In genomic region chr3:158845748-158846350, GRCh38 we compare ENCODE assay signal across 9 cellular contexts. TPM values are rescaled to one million over a fixed set of nuclear protein-coding genes. Genes with fewer than 3 reads are reported as not detected.
DNase-seq lines count a peak whose midpoint lies in the region; ATAC-seq and TF ChIP-seq lines count a peak whose summit lies in the region.
"Had no signal": no experiment of that assay in that cellular context is flagged by ENCODE, and none has a peak within 500 bp of the region (broad histone marks: within the 10 kb centered on the region; RNA-seq: fewer than 3 reads in every experiment).

No MANE protein-coding gene starts in this region.

- ATAC-seq in GM18858 (IDR thresholded peaks at IDR 0.05; ENCODE audit: unreplicated experiment) = peak; percentile 41
- ATAC-seq in HG03354 (IDR thresholded peaks at IDR 0.05; ENCODE audit: poor library complexity, severe bottlenecking, unreplicated experiment) = peak; percentile 53

- peaks cover 0 to 2% of the 10 kb centered on the region in 2 donors for H3K27me3 Mint-ChIP-seq in CD8-positive, alpha-beta memory T cell

- TF ChIP-seq EP300 in stomach (IDR thresholded peaks at IDR 0.05) = no peak

- POLR2A ChIA-PET in CD8-positive, alpha-beta memory T cell (lab: Charles Lee) = no interaction called here

- DNase-seq in CD8-positive, alpha-beta memory T cell = peak in 3 of 5 donors; percentile 24 to 54 (median 44)
- DNase-seq in NCI-H748 (lab: John Stamatoyannopoulos, UW; ENCODE audit: unreplicated experiment) = peak; percentile 40
- peak; percentile 22 for DNase-seq in activated naive CD4-positive, alpha-beta T cell treated with anti-CD3 and anti-CD28 coated beads, Interleukin-2, amount 50 U/mL, for 16 hours
- peak; percentile 31 for DNase-seq in iPS DF 6.9 (ENCODE audit: low read depth, low spot score)
- DNase-seq in stomach = no peak
- DNase-seq in ureter (ENCODE audit: low spot score) = no peak

- H3K27me3 ChIP-seq in CD8-positive, alpha-beta memory T cell (ENCODE audit: insufficient read depth, low read length, poor library complexity, severe bottlenecking) = no peaks in the 10 kb centered on the region
- H3K27me3 ChIP-seq in iPS DF 6.9 (ENCODE audit: control insufficient read depth, insufficient read depth, low read length) (no peaks in the 10 kb centered on the region), stomach (no peaks in the 10 kb centered on the region)

- no peaks in the 10 kb centered on the region for H3K4me1 ChIP-seq in CD8-positive, alpha-beta memory T cell (ENCODE audit: insufficient read depth, low read length)
- H3K4me1 ChIP-seq in iPS DF 6.9 (ENCODE audit: control insufficient read depth, insufficient read depth, low read length) (no peaks in the 10 kb centered on the region), stomach (peaks cover 0 to 5% (median 0%) of the 10 kb centered on the region in 4 donors)

- no peak overlapping the region for H3K4me3 ChIP-seq in CD8-positive, alpha-beta memory T cell (ENCODE audit: low read length)
- no peak overlapping the region for H3K4me3 ChIP-seq in iPS DF 6.9 (ENCODE audit: low read length)
- H3K4me3 ChIP-seq in stomach = no peak overlapping the region
- H3K4me3 ChIP-seq: skin epidermis had no signal

- CTCF ChIA-PET in CD8-positive, alpha-beta memory T cell (lab: Charles Lee) = interaction anchor here (1.1 to 2.2 kb wide), 3 partner anchors 10 to 415 kb away, joined by 4 to 16 read pairs (median 5); no protein-coding TSS in a partner anchor

- intact Hi-C loops in stomach (cut with DNase I; ENCODE audit: low total_unique reads) = loop anchor here (5.0 kb wide), 1 partner anchor 411 kb away; no protein-coding TSS in a partner anchor

- TF ChIP-seq CTCF in stomach (IDR thresholded peaks at IDR 0.05) = peak in 5 of 7 experiments; percentile 45 to 64 (median 58)

- H3K9me3 Mint-ChIP-seq in CD8-positive, alpha-beta memory T cell = no peaks in the 10 kb centered on the region

- no peak overlapping the region for H3K27ac ChIP-seq in CD8-positive, alpha-beta memory T cell (ENCODE audit: low read depth, low read length)
- no peak overlapping the region for H3K27ac ChIP-seq in iPS DF 6.9 (ENCODE audit: low read length)
- H3K27ac ChIP-seq in stomach = no peak overlapping the region
- H3K27ac ChIP-seq: skin epidermis had no signal

- H3K36me3 Mint-ChIP-seq in CD8-positive, alpha-beta memory T cell = no peaks in the 10 kb centered on the region

- TF ChIP-seq POLR2A in stomach (IDR thresholded peaks at IDR 0.05) = no peak

- no CpG with 5 or more reads among the region's 5 CpGs for WGBS in iPS DF 6.9 (ENCODE audit: insufficient coverage, insufficient read length)
- WGBS in stomach, 5 donors = 13 to 21% (median 15%) methylated on average over 5 of the region's 5 CpGs

- H3K4me1 Mint-ChIP-seq in CD8-positive, alpha-beta memory T cell = peaks cover 1 to 5% (median 5%) of the 10 kb centered on the region in 3 donors

- H3K9me3 ChIP-seq in CD8-positive, alpha-beta memory T cell (ENCODE audit: low read length) = no peaks in the 10 kb centered on the region
- H3K9me3 ChIP-seq in iPS DF 6.9 (ENCODE audit: control insufficient read depth, insufficient read depth, low read length) (no peaks in the 10 kb centered on the region), stomach (no peaks in the 10 kb centered on the region)

- no peak overlapping the region for H3K27ac Mint-ChIP-seq in CD8-positive, alpha-beta memory T cell

- no peaks in the 10 kb centered on the region for H3K36me3 ChIP-seq in CD8-positive, alpha-beta memory T cell (ENCODE audit: insufficient read depth, low read length)
- H3K36me3 ChIP-seq in iPS DF 6.9 (ENCODE audit: control insufficient read depth, insufficient read depth, low read length) (no peaks in the 10 kb centered on the region), stomach (no peaks in the 10 kb centered on the region)

- H3K4me3 Mint-ChIP-seq in CD8-positive, alpha-beta memory T cell = no peak overlapping the region

RNA-seq across cellular contexts. Expression of gene MFSD1, which starts 44.0 kb away (rescaled TPM):
- 10 to 100 TPM; 25.3 to 26.4 TPM for total RNA-seq in CD8-positive, alpha-beta memory T cell
- 53.0 TPM for polyA plus RNA-seq in CD8-positive, alpha-beta memory T cell
- total RNA-seq in stomach (100 to 1,000 TPM in 2 of 5 donors, 10 to 100 TPM in 3; 23.9 to 187 (median 44.8) TPM), ureter (67.6 TPM)
- polyA plus RNA-seq in stomach = 10 to 100 TPM; 22.3 to 28.3 (median 22.7) TPM

Comparison
In these comparisons a context has a peak if more than half of its experiments do, and no peak if none do; other contexts are left out.
1. DNase-seq: peak in CD8-positive, alpha-beta memory T cell (3 of 5), NCI-H748 (single experiment), activated naive CD4-positive, alpha-beta T cell treated with anti-CD3 and anti-CD28 coated beads, Interleukin-2, amount 50 U/mL, for 16 hours (single experiment) and iPS DF 6.9 (single experiment); none in stomach (single experiment) and ureter (single experiment).